ENCODE assay signal across 3 cellular contexts in the genomic region with DNA sequence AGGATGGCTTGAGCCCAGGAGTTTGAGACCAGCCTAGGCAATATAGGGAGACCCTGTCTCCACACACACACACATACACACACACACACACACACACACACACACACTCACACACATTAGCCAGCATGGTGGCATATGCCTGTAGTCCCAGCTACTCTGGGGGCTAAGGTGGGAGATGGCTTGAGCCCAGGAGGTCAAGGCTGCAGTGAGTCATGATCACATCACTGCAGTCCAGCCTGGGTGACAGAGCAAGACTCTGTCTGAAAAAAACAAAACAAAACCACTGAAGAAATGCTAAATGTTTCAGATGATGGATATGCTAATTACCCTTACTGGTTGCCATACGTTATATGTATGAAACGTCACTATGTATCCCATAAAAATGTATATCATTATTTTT.
TF ChIP-seq lines count a peak whose summit lies in the region.
"Not testable (repeated sequence)": the region's sequence is repeated elsewhere in the genome, so short reads cannot be mapped to it uniquely, and the experiment has no call there.

No MANE protein-coding gene starts in this region.

TF ChIP-seq in SK-N-SH, 30 proteins besides CTCF, POLR2A, EP300 and RAD21:
- TF ChIP-seq FOSL2 (IDR thresholded peaks at IDR 0.05; ENCODE audit: borderline replicate concordance, low read depth) = peak; percentile 43; the same call in 1 of the 2 replicates

TF ChIP-seq in endothelial cell of umbilical vein, 7 proteins besides CTCF, POLR2A, EP300 and RAD21:
- peak; percentile 32 for TF ChIP-seq FOS (IDR thresholded peaks at IDR 0.05; ENCODE audit: borderline replicate concordance, insufficient read depth, low read length)
TF ChIP-seq in endothelial cell of umbilical vein: peak in this region for 1; not testable (repeated sequence) for 6.

TF ChIP-seq in HepG2, 621 proteins besides CTCF, POLR2A, EP300 and RAD21:
- TF ChIP-seq, protein P1, sequence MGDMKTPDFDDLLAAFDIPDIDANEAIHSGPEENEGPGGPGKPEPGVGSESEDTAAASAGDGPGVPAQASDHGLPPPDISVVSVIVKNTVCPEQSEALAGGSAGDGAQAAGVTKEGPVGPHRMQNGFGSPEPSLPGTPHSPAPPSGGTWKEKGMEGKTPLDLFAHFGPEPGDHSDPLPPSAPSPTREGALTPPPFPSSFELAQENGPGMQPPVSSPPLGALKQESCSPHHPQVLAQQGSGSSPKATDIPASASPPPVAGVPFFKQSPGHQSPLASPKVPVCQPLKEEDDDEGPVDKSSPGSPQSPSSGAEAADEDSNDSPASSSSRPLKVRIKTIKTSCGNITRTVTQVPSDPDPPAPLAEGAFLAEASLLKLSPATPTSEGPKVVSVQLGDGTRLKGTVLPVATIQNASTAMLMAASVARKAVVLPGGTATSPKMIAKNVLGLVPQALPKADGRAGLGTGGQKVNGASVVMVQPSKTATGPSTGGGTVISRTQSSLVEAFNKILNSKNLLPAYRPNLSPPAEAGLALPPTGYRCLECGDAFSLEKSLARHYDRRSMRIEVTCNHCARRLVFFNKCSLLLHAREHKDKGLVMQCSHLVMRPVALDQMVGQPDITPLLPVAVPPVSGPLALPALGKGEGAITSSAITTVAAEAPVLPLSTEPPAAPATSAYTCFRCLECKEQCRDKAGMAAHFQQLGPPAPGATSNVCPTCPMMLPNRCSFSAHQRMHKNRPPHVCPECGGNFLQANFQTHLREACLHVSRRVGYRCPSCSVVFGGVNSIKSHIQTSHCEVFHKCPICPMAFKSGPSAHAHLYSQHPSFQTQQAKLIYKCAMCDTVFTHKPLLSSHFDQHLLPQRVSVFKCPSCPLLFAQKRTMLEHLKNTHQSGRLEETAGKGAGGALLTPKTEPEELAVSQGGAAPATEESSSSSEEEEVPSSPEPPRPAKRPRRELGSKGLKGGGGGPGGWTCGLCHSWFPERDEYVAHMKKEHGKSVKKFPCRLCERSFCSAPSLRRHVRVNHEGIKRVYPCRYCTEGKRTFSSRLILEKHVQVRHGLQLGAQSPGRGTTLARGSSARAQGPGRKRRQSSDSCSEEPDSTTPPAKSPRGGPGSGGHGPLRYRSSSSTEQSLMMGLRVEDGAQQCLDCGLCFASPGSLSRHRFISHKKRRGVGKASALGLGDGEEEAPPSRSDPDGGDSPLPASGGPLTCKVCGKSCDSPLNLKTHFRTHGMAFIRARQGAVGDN (CRISPR knock-in tag; IDR thresholded peaks at IDR 0.05) = peak; percentile 18; the same call in 1 of the 2 replicates
- TF ChIP-seq CREB1 (IDR thresholded peaks at IDR 0.05) (0 out of 2 replicates have a peak, but pooled peaks have one; percentile 12), FOSL2 (CRISPR knock-in tag; IDR thresholded peaks at IDR 0.05) (peak; percentile 84), SALL1 (CRISPR knock-in tag; IDR thresholded peaks at IDR 0.05) (0 out of 2 replicates have a peak, but pooled peaks have one; percentile 28), ZBTB7A (CRISPR knock-in tag; IDR thresholded peaks at IDR 0.05) (peak; percentile 39; the same call in 1 of the 2 replicates), NR2F1 (CRISPR knock-in tag; IDR thresholded peaks at IDR 0.05) (peak; percentile 46 to 80; a peak in 2 of 4 replicates), NR2F6 (IDR thresholded peaks at IDR 0.05) (peak; percentile 37; the same call in 1 of the 2 replicates), NR2F6 (CRISPR knock-in tag; IDR thresholded peaks at IDR 0.05) (peak; percentile 38; the same call in 1 of the 2 replicates)
- not testable (repeated sequence) for TF ChIP-seq CREB1 (CRISPR knock-in tag; IDR thresholded peaks at IDR 0.05)
- TF ChIP-seq, protein P2, sequence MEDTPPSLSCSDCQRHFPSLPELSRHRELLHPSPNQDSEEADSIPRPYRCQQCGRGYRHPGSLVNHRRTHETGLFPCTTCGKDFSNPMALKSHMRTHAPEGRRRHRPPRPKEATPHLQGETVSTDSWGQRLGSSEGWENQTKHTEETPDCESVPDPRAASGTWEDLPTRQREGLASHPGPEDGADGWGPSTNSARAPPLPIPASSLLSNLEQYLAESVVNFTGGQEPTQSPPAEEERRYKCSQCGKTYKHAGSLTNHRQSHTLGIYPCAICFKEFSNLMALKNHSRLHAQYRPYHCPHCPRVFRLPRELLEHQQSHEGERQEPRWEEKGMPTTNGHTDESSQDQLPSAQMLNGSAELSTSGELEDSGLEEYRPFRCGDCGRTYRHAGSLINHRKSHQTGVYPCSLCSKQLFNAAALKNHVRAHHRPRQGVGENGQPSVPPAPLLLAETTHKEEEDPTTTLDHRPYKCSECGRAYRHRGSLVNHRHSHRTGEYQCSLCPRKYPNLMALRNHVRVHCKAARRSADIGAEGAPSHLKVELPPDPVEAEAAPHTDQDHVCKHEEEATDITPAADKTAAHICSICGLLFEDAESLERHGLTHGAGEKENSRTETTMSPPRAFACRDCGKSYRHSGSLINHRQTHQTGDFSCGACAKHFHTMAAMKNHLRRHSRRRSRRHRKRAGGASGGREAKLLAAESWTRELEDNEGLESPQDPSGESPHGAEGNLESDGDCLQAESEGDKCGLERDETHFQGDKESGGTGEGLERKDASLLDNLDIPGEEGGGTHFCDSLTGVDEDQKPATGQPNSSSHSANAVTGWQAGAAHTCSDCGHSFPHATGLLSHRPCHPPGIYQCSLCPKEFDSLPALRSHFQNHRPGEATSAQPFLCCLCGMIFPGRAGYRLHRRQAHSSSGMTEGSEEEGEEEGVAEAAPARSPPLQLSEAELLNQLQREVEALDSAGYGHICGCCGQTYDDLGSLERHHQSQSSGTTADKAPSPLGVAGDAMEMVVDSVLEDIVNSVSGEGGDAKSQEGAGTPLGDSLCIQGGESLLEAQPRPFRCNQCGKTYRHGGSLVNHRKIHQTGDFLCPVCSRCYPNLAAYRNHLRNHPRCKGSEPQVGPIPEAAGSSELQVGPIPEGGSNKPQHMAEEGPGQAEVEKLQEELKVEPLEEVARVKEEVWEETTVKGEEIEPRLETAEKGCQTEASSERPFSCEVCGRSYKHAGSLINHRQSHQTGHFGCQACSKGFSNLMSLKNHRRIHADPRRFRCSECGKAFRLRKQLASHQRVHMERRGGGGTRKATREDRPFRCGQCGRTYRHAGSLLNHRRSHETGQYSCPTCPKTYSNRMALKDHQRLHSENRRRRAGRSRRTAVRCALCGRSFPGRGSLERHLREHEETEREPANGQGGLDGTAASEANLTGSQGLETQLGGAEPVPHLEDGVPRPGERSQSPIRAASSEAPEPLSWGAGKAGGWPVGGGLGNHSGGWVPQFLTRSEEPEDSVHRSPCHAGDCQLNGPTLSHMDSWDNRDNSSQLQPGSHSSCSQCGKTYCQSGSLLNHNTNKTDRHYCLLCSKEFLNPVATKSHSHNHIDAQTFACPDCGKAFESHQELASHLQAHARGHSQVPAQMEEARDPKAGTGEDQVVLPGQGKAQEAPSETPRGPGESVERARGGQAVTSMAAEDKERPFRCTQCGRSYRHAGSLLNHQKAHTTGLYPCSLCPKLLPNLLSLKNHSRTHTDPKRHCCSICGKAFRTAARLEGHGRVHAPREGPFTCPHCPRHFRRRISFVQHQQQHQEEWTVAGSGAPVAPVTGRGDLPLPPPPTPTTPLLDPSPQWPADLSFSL (CRISPR knock-in tag; IDR thresholded peaks at IDR 0.05) = peak; percentile 68; the same call in 1 of the 2 replicates
TF ChIP-seq in HepG2: peak in this region for 8; not testable (repeated sequence) for 613.
